21 cellular contexts compared by ENCODE assay signal in genomic region chr5:115456056-115456455, GRCh38.
DNase-seq lines count a peak whose midpoint lies in the region; ATAC-seq, FAIRE-seq and TF ChIP-seq lines count a peak whose summit lies in the region.
"Had no signal": no experiment of that assay in that cellular context is flagged by ENCODE, and none has a peak within 500 bp of the region (broad histone marks: within the 10 kb centered on the region; RNA-seq: fewer than 3 reads in every experiment).

No MANE protein-coding gene starts in this region.

- H3K79me1 ChIP-seq in mesenchymal stem cell (replicated peaks; ENCODE audit: low read length, poor library complexity, severe bottlenecking) = no peaks in the 10 kb centered on the region

- no peaks in the 10 kb centered on the region for H3K9me3 ChIP-seq in body of pancreas
- H3K9me3 ChIP-seq in mesenchymal stem cell (ENCODE audit: control insufficient read depth, low read length) = no peaks in the 10 kb centered on the region
- no peaks in the 10 kb centered on the region for H3K9me3 ChIP-seq in small intestine (ENCODE audit: control insufficient read depth, low read depth)
- H3K9me3 ChIP-seq: BLaER1 treated with 17β-estradiol and CSF1 and Interleukin-3, amounts not matched to agents 10 nM and 100 nM; heart left ventricle; neutrophil; spleen had no signal

- no peak overlapping the region for H4K8ac ChIP-seq in mesenchymal stem cell (ENCODE audit: low read length)

- H3K4ac ChIP-seq in mesenchymal stem cell (ENCODE audit: low read depth in 1 of 2, low read length in 2 of 2) = peak overlapping the region in 1 of 2 experiments; percentile 56

- intact Hi-C loops in body of pancreas (cut with DNase I) = no loop called here

- no peak for TF ChIP-seq CTCF in body of pancreas (IDR thresholded peaks at IDR 0.05)

- no peak overlapping the region for H2BK5ac ChIP-seq in mesenchymal stem cell (ENCODE audit: low read depth, low read length, poor library complexity, severe bottlenecking)

- no peak overlapping the region for H3K4me2 ChIP-seq in mesenchymal stem cell (ENCODE audit: low read length, poor library complexity, severe bottlenecking)
- H3K4me2 ChIP-seq: PC-9 had no signal

- H3K9ac ChIP-seq in mesenchymal stem cell (ENCODE audit: low read length) = no peak overlapping the region
- H3K9ac ChIP-seq: BLaER1 treated with 17β-estradiol and CSF1 and Interleukin-3, amounts not matched to agents 10 nM and 100 nM had no signal

- no peak overlapping the region for H3K14ac ChIP-seq in mesenchymal stem cell (ENCODE audit: low read length in 2 of 2)

- H3K27ac ChIP-seq in body of pancreas (peak overlapping the region in 3 of 4 donors; percentile 84 to 93 (median 91)), mesenchymal stem cell (ENCODE audit: low read length, poor library complexity, severe bottlenecking) (no peak overlapping the region), small intestine (ENCODE audit: low read depth in 1 of 2, low read length in 1 of 2) (peak overlapping the region; percentile 53 to 73)
- H3K27ac ChIP-seq: neutrophil, PC-9, spleen had no signal

- FAIRE-seq in small intestine (lab: Jason Lieb, UNC) = no peak
- FAIRE-seq: GM19239 had no signal

- no peak overlapping the region for H2AFZ ChIP-seq in mesenchymal stem cell (ENCODE audit: low read depth, low read length)
- H2AFZ ChIP-seq: PC-9 had no signal

- no peaks in the 10 kb centered on the region for H3K36me3 ChIP-seq in body of pancreas (replicated peaks in 1 of 2; ENCODE audit: insufficient read depth in 1 of 2, low read depth in 2 of 2)
- no peaks in the 10 kb centered on the region for H3K36me3 ChIP-seq in mesenchymal stem cell (ENCODE audit: control insufficient read depth in 1 of 2, insufficient read depth in 2 of 2, low read depth in 1 of 2, low read length in 2 of 2)
- no peaks in the 10 kb centered on the region for H3K36me3 ChIP-seq in small intestine (ENCODE audit: control insufficient read depth in 2 of 2, insufficient read depth in 2 of 2, low read length in 2 of 2)
- H3K36me3 ChIP-seq: BLaER1 treated with 17β-estradiol and CSF1 and Interleukin-3, amounts not matched to agents 10 nM and 100 nM; heart left ventricle; neutrophil; spleen had no signal

- H3K18ac ChIP-seq in mesenchymal stem cell (ENCODE audit: low read depth in 1 of 2, low read length in 2 of 2) = peak overlapping the region; percentile 15 to 63

- H2BK120ac ChIP-seq in mesenchymal stem cell (ENCODE audit: low read depth, low read length) = peak overlapping the region; percentile 54

- H3K27me3 ChIP-seq in body of pancreas (no peaks in the 10 kb centered on the region), mesenchymal stem cell (ENCODE audit: control insufficient read depth in 1 of 2, insufficient read depth in 1 of 2, low read length in 2 of 2) (no peaks in the 10 kb centered on the region), small intestine (ENCODE audit: control insufficient read depth in 2 of 2, insufficient read depth in 2 of 2, low read length in 2 of 2) (no peaks in the 10 kb centered on the region)
- H3K27me3 ChIP-seq: BLaER1 treated with 17β-estradiol and CSF1 and Interleukin-3, amounts not matched to agents 10 nM and 100 nM; heart left ventricle had no signal

- H2BK15ac ChIP-seq in mesenchymal stem cell (ENCODE audit: low read depth, poor library complexity, severe bottlenecking) = no peak overlapping the region

- WGBS in body of pancreas, 2 donors = 78 to 79% methylated on average over 4 of the region's 4 CpGs
- 77% methylated on average over 2 of the region's 4 CpGs for WGBS in mesenchymal stem cell
- 65 to 78% (median 77%) methylated on average over 4 of the region's 4 CpGs for WGBS in small intestine, 3 donors

- H3K4me3 ChIP-seq in body of pancreas (no peak overlapping the region), mesenchymal stem cell (ENCODE audit: insufficient read depth in 1 of 2, low read depth in 1 of 2, low read length in 2 of 2) (no peak overlapping the region), small intestine (ENCODE audit: low read depth in 1 of 2, low read length in 2 of 2) (no peak overlapping the region)
- H3K4me3 ChIP-seq: BLaER1 treated with 17β-estradiol and CSF1 and Interleukin-3, amounts not matched to agents 10 nM and 100 nM; heart left ventricle; PC-9; spleen had no signal

- no peak for ATAC-seq in body of pancreas
- ATAC-seq: activated naive CD8-positive, alpha-beta T cell treated with anti-CD3 and anti-CD28 coated beads, Interleukin-2, amount 50 U/mL, for 24 hours; activated T-cell treated with anti-CD3 and anti-CD28 coated beads, Interleukin-2, amount 50 U/mL, for 4 hours had no signal

- no peak overlapping the region for H2AK5ac ChIP-seq in mesenchymal stem cell (ENCODE audit: low read length, severe bottlenecking)

- H4K91ac ChIP-seq in mesenchymal stem cell (ENCODE audit: low read length) = no peak overlapping the region

- no peak for TF ChIP-seq POLR2A in body of pancreas (IDR thresholded peaks at IDR 0.05)

- H3K4me1 ChIP-seq in body of pancreas (peaks cover 74% of the 10 kb centered on the region), mesenchymal stem cell (ENCODE audit: control insufficient read depth, insufficient read depth, low read depth, low read length) (peaks cover 18% of the 10 kb centered on the region), small intestine (ENCODE audit: control insufficient read depth in 2 of 2, insufficient read depth in 1 of 2, low read depth in 1 of 2, low read length in 1 of 2) (peaks cover 18 to 26% of the 10 kb centered on the region in 2 donors)

- H3K23ac ChIP-seq in mesenchymal stem cell (ENCODE audit: low read length in 2 of 2) = no peak overlapping the region

- H2BK12ac ChIP-seq in mesenchymal stem cell (ENCODE audit: low read length in 2 of 2) = peak overlapping the region in 1 of 2 experiments; percentile 6

- DNase-seq in NCI-H1436 (lab: John Stamatoyannopoulos, UW) = peak; percentile 28
- no peak for DNase-seq in body of pancreas
- DNase-seq in mesenchymal stem cell = peak; percentile 41
- peak; percentile 37 for DNase-seq in small intestine
- DNase-seq in D341Med (ENCODE audit: low spot score) = no peak
- DNase-seq in midbrain (lab: John Stamatoyannopoulos, UW) = no peak
- DNase-seq in UCSD-AML1 (lab: John Stamatoyannopoulos, UW; ENCODE audit: unreplicated experiment) = no peak
- DNase-seq: activated CD4-positive, alpha-beta T cell treated with anti-CD3 and anti-CD28 coated beads, Interleukin-2, amount 10 ng/mL, durations not matched to agents 7 days and 5 days; activated naive CD8-positive, alpha-beta T cell treated with anti-CD3 and anti-CD28 coated beads, Interleukin-2, amount 50 U/mL, for 24 hours; activated T-cell treated with anti-CD3 and anti-CD28 coated beads, Interleukin-2, amount 50 U/mL, for 4 hours; GDM1; heart left ventricle; NCI-H187; NCI-H524; PC-9; SHP77 treated with DMSO at 0.1 percent for 48 hours; spleen; T1000 had no signal

Comparison
In these comparisons a context has a peak if more than half of its experiments do, and no peak if none do; other contexts are left out.
1. DNase-seq: peak in NCI-H1436 (single experiment), mesenchymal stem cell (single experiment) and small intestine (single experiment); none in body of pancreas (0 of 4), D341Med (single experiment), midbrain (single experiment) and UCSD-AML1 (single experiment).